1 cellular context compared by ENCODE assay signal in the genomic region with DNA sequence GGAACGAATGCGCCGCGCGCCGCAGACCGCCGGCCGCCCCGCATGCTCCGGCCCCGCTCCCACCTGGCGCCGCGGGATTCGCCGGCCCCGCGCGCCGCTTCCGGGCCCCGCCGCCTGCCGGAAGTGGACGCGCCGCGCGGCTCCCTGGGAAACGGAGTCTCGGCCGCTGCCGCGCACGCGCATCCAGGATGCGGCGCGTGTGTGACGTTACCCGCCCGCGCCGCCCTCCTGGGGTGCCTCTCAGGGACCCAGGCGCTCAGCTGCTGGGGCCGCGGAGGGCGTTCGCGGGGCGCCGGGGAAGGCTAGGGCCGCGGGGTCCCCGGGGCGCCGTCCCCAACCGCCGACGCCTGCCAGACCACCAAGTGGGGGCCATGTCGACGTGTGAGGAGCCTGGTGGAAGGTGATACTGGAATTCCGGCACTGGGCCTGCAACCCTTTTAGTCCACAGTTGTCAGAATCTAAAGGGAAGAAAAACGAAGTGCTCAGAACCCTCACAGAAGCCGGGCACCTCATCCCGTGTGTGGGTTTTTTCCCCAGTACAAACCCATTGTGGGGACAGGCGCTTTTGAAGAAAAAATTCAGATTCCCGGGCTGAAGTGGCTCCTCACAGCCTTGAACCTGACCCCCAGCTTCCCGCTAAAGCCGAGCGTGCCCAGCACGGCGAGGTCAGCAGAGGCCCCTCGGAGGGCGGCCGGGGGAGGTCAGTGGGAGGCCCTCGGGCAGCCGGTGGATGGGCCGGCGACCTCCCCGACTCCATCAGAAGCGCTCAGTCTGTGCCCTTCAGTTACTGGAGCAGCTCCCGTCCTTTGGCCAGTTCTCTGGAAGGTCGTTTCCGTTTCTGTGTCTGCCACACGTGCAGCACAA.
TF ChIP-seq lines count a peak whose summit lies in the region.

A gene with protein sequence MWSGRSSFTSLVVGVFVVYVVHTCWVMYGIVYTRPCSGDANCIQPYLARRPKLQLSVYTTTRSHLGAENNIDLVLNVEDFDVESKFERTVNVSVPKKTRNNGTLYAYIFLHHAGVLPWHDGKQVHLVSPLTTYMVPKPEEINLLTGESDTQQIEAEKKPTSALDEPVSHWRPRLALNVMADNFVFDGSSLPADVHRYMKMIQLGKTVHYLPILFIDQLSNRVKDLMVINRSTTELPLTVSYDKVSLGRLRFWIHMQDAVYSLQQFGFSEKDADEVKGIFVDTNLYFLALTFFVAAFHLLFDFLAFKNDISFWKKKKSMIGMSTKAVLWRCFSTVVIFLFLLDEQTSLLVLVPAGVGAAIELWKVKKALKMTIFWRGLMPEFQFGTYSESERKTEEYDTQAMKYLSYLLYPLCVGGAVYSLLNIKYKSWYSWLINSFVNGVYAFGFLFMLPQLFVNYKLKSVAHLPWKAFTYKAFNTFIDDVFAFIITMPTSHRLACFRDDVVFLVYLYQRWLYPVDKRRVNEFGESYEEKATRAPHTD (minus strand): TSS at position 125 of the 864 bp plus-strand sequence. CDS start 258 bp downstream, outside the sequence.

TF ChIP-seq in HepG2, 621 proteins besides CTCF, POLR2A, EP300 and RAD21 (continued from another document and continues in another):
- TF ChIP-seq, protein P1, sequence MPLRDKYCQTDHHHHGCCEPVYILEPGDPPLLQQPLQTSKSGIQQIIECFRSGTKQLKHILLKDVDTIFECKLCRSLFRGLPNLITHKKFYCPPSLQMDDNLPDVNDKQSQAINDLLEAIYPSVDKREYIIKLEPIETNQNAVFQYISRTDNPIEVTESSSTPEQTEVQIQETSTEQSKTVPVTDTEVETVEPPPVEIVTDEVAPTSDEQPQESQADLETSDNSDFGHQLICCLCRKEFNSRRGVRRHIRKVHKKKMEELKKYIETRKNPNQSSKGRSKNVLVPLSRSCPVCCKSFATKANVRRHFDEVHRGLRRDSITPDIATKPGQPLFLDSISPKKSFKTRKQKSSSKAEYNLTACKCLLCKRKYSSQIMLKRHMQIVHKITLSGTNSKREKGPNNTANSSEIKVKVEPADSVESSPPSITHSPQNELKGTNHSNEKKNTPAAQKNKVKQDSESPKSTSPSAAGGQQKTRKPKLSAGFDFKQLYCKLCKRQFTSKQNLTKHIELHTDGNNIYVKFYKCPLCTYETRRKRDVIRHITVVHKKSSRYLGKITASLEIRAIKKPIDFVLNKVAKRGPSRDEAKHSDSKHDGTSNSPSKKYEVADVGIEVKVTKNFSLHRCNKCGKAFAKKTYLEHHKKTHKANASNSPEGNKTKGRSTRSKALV (CRISPR knock-in tag; IDR thresholded peaks at IDR 0.05) = no peak
- TF ChIP-seq, protein P2, sequence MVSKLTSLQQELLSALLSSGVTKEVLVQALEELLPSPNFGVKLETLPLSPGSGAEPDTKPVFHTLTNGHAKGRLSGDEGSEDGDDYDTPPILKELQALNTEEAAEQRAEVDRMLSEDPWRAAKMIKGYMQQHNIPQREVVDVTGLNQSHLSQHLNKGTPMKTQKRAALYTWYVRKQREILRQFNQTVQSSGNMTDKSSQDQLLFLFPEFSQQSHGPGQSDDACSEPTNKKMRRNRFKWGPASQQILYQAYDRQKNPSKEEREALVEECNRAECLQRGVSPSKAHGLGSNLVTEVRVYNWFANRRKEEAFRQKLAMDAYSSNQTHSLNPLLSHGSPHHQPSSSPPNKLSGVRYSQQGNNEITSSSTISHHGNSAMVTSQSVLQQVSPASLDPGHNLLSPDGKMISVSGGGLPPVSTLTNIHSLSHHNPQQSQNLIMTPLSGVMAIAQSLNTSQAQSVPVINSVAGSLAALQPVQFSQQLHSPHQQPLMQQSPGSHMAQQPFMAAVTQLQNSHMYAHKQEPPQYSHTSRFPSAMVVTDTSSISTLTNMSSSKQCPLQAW (CRISPR knock-in tag; IDR thresholded peaks at IDR 0.05) = no peak
- peak; percentile 43; the same call in 1 of the 2 replicates for TF ChIP-seq WIZ (CRISPR knock-in tag; IDR thresholded peaks at IDR 0.05)
- TF ChIP-seq, protein P3, sequence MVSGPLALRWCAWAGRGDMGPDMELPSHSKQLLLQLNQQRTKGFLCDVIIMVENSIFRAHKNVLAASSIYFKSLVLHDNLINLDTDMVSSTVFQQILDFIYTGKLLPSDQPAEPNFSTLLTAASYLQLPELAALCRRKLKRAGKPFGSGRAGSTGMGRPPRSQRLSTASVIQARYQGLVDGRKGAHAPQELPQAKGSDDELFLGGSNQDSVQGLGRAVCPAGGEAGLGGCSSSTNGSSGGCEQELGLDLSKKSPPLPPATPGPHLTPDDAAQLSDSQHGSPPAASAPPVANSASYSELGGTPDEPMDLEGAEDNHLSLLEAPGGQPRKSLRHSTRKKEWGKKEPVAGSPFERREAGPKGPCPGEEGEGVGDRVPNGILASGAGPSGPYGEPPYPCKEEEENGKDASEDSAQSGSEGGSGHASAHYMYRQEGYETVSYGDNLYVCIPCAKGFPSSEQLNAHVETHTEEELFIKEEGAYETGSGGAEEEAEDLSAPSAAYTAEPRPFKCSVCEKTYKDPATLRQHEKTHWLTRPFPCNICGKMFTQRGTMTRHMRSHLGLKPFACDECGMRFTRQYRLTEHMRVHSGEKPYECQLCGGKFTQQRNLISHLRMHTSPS (CRISPR knock-in tag; IDR thresholded peaks at IDR 0.05; ENCODE audit: low read depth) = no peak
- no peak for TF ChIP-seq ATM (IDR thresholded peaks at IDR 0.05; ENCODE audit: borderline replicate concordance)
- 0 out of 2 replicates have a peak, but pooled peaks have one; percentile 35 for TF ChIP-seq ZNF296 (CRISPR knock-in tag; conservative IDR thresholded peaks at IDR 0.05)
- no peak for TF ChIP-seq MAFG (CRISPR knock-in tag; IDR thresholded peaks at IDR 0.05)
- peak; percentile 63; the same call in 1 of the 2 replicates for TF ChIP-seq ZNF567 (CRISPR knock-in tag; IDR thresholded peaks at IDR 0.05; ENCODE audit: borderline replicate concordance)
- TF ChIP-seq DR1 (CRISPR knock-in tag; IDR thresholded peaks at IDR 0.05) = no peak
- TF ChIP-seq ZNF607 (CRISPR knock-in tag; IDR thresholded peaks at IDR 0.05; ENCODE audit: borderline replicate concordance) = no peak
- no peak for TF ChIP-seq RBAK (CRISPR knock-in tag; IDR thresholded peaks at IDR 0.05)
- peak; percentile 10; the same call in 1 of the 2 replicates for TF ChIP-seq ZFP90 (CRISPR knock-in tag; IDR thresholded peaks at IDR 0.05; ENCODE audit: borderline replicate concordance)
- TF ChIP-seq, protein P4, sequence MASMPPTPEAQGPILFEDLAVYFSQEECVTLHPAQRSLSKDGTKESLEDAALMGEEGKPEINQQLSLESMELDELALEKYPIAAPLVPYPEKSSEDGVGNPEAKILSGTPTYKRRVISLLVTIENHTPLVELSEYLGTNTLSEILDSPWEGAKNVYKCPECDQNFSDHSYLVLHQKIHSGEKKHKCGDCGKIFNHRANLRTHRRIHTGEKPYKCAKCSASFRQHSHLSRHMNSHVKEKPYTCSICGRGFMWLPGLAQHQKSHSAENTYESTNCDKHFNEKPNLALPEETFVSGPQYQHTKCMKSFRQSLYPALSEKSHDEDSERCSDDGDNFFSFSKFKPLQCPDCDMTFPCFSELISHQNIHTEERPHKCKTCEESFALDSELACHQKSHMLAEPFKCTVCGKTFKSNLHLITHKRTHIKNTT (CRISPR knock-in tag; IDR thresholded peaks at IDR 0.05) = no peak
- no peak for TF ChIP-seq ZNF569 (CRISPR knock-in tag; IDR thresholded peaks at IDR 0.05; ENCODE audit: borderline replicate concordance)
- TF ChIP-seq ZFP1 (CRISPR knock-in tag; IDR thresholded peaks at IDR 0.05) = no peak
- no peak for TF ChIP-seq PAF1 (CRISPR knock-in tag; IDR thresholded peaks at IDR 0.05)
- TF ChIP-seq ZSCAN9 (CRISPR knock-in tag; IDR thresholded peaks at IDR 0.05; ENCODE audit: borderline replicate concordance) = no peak
- no peak; the same call in 1 of the 2 replicates for TF ChIP-seq CHD2 (IDR thresholded peaks at IDR 0.05; ENCODE audit: low read depth, low read length)
- TF ChIP-seq, protein P5, sequence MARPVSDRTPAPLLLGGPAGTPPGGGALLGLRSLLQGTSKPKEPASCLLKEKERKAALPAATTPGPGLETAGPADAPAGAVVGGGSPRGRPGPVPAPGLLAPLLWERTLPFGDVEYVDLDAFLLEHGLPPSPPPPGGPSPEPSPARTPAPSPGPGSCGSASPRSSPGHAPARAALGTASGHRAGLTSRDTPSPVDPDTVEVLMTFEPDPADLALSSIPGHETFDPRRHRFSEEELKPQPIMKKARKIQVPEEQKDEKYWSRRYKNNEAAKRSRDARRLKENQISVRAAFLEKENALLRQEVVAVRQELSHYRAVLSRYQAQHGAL (CRISPR knock-in tag; IDR thresholded peaks at IDR 0.05; ENCODE audit: not compliant biosample characterization) = no peak
- TF ChIP-seq HMGA1 (CRISPR knock-in tag; conservative IDR thresholded peaks at IDR 0.05) = no peak
- TF ChIP-seq ZNF331 (CRISPR knock-in tag; IDR thresholded peaks at IDR 0.05) = no peak
- TF ChIP-seq ZNF24 (IDR thresholded peaks at IDR 0.05) = no peak
- TF ChIP-seq GLI4 (CRISPR knock-in tag; IDR thresholded peaks at IDR 0.05; ENCODE audit: borderline replicate concordance) = no peak
- 0 out of 2 replicates have a peak, but pooled peaks have one; percentile 21 for TF ChIP-seq ZNF556 (CRISPR knock-in tag; IDR thresholded peaks at IDR 0.05; ENCODE audit: borderline replicate concordance)
- no peak for TF ChIP-seq ZMYM3 (CRISPR knock-in tag; IDR thresholded peaks at IDR 0.05)
- TF ChIP-seq ELF3 (CRISPR knock-in tag; IDR thresholded peaks at IDR 0.05) = peak; percentile 28; the same call in 1 of the 2 replicates
- peak; percentile 5; the same call in 1 of the 2 replicates for TF ChIP-seq ZNF263 (CRISPR knock-in tag; IDR thresholded peaks at IDR 0.05)
- no peak for TF ChIP-seq ATF7-NPFF (CRISPR knock-in tag; IDR thresholded peaks at IDR 0.05; ENCODE audit: low read depth)
- no peak for TF ChIP-seq ZNF564 (CRISPR knock-in tag; IDR thresholded peaks at IDR 0.05)
- TF ChIP-seq, protein P6, sequence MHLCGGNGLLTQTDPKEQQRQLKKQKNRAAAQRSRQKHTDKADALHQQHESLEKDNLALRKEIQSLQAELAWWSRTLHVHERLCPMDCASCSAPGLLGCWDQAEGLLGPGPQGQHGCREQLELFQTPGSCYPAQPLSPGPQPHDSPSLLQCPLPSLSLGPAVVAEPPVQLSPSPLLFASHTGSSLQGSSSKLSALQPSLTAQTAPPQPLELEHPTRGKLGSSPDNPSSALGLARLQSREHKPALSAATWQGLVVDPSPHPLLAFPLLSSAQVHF (CRISPR knock-in tag; IDR thresholded peaks at IDR 0.05) = no peak
- TF ChIP-seq, protein P7, sequence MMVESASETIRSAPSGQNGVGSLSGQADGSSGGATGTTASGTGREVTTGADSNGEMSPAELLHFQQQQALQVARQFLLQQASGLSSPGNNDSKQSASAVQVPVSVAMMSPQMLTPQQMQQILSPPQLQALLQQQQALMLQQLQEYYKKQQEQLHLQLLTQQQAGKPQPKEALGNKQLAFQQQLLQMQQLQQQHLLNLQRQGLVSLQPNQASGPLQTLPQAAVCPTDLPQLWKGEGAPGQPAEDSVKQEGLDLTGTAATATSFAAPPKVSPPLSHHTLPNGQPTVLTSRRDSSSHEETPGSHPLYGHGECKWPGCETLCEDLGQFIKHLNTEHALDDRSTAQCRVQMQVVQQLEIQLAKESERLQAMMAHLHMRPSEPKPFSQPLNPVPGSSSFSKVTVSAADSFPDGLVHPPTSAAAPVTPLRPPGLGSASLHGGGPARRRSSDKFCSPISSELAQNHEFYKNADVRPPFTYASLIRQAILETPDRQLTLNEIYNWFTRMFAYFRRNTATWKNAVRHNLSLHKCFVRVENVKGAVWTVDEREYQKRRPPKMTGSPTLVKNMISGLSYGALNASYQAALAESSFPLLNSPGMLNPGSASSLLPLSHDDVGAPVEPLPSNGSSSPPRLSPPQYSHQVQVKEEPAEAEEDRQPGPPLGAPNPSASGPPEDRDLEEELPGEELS (CRISPR knock-in tag; IDR thresholded peaks at IDR 0.05) = no peak
- no peak for TF ChIP-seq HNRNPH1 (optimal IDR thresholded peaks at IDR 0.05; ENCODE audit: low read depth, low read length)
- no peak for TF ChIP-seq CEBPG (CRISPR knock-in tag; IDR thresholded peaks at IDR 0.05)
- TF ChIP-seq ESRRA (CRISPR knock-in tag; IDR thresholded peaks at IDR 0.05; ENCODE audit: low read depth) = no peak
- no peak for TF ChIP-seq EHMT2 (IDR thresholded peaks at IDR 0.05; ENCODE audit: borderline replicate concordance, low read depth, low read length)
- TF ChIP-seq, protein P8, sequence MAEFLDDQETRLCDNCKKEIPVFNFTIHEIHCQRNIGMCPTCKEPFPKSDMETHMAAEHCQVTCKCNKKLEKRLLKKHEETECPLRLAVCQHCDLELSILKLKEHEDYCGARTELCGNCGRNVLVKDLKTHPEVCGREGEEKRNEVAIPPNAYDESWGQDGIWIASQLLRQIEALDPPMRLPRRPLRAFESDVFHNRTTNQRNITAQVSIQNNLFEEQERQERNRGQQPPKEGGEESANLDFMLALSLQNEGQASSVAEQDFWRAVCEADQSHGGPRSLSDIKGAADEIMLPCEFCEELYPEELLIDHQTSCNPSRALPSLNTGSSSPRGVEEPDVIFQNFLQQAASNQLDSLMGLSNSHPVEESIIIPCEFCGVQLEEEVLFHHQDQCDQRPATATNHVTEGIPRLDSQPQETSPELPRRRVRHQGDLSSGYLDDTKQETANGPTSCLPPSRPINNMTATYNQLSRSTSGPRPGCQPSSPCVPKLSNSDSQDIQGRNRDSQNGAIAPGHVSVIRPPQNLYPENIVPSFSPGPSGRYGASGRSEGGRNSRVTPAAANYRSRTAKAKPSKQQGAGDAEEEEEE (CRISPR knock-in tag; IDR thresholded peaks at IDR 0.05; ENCODE audit: borderline replicate concordance) = no peak
- peak; percentile 70 for TF ChIP-seq RXRA (CRISPR knock-in tag; IDR thresholded peaks at IDR 0.05)
- no peak for TF ChIP-seq GTF3A (CRISPR knock-in tag; conservative IDR thresholded peaks at IDR 0.05)
- TF ChIP-seq MEIS2 (CRISPR knock-in tag; IDR thresholded peaks at IDR 0.05) = 0 out of 2 replicates have a peak, but pooled peaks have one; percentile 52
- peak; percentile 46; the same call in 1 of the 2 replicates for TF ChIP-seq TBX2 (CRISPR knock-in tag; IDR thresholded peaks at IDR 0.05; ENCODE audit: borderline replicate concordance)
- TF ChIP-seq, protein P9, sequence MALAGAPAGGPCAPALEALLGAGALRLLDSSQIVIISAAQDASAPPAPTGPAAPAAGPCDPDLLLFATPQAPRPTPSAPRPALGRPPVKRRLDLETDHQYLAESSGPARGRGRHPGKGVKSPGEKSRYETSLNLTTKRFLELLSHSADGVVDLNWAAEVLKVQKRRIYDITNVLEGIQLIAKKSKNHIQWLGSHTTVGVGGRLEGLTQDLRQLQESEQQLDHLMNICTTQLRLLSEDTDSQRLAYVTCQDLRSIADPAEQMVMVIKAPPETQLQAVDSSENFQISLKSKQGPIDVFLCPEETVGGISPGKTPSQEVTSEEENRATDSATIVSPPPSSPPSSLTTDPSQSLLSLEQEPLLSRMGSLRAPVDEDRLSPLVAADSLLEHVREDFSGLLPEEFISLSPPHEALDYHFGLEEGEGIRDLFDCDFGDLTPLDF (CRISPR knock-in tag; IDR thresholded peaks at IDR 0.05) = peak; percentile 5; the same call in 1 of the 2 replicates
- no peak for TF ChIP-seq ZNF772 (CRISPR knock-in tag; IDR thresholded peaks at IDR 0.05)
